In the genomic region with DNA sequence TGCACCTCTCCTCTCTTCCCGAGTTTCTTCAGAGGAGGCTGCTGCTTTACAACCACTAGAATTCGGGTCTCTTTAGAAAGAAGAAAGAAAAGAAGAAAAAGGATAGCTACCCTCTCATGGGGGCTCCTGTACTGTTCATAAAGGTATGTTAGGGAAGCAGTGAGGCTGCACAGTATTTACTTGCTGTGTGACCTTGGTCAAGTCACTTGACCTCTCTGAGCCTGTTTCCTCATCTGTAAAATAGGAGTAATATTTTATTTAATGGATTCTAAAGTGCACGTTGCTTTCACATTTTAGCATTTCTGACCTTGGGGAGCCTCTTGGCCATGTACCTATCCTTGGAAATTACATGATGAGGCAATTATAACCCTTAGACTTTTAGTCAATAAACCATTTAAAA, we compare ENCODE assay signal across 1 cellular context.
TF ChIP-seq lines count a peak whose summit lies in the region.

No MANE protein-coding gene starts in this region.

TF ChIP-seq in HepG2, 621 proteins besides CTCF, POLR2A, EP300 and RAD21 (continued from another document):
- TF ChIP-seq SNAPC4 (CRISPR knock-in tag; IDR thresholded peaks at IDR 0.05) = no peak
- TF ChIP-seq U2AF2 (IDR thresholded peaks at IDR 0.05; ENCODE audit: low read depth, low read length) = no peak
- no peak for TF ChIP-seq ZNF547 (CRISPR knock-in tag; IDR thresholded peaks at IDR 0.05)
- no peak for TF ChIP-seq ZNF143 (CRISPR knock-in tag; IDR thresholded peaks at IDR 0.05)
- no peak for TF ChIP-seq ZNF75D (CRISPR knock-in tag; IDR thresholded peaks at IDR 0.05; ENCODE audit: borderline replicate concordance)
- no peak for TF ChIP-seq MTA1 (CRISPR knock-in tag; IDR thresholded peaks at IDR 0.05; ENCODE audit: borderline replicate concordance)
- peak; percentile 83; the same call in 1 of the 2 replicates for TF ChIP-seq ZNF768 (CRISPR knock-in tag; IDR thresholded peaks at IDR 0.05)
